1 cellular context compared by ENCODE assay signal in genomic region chr7:99505324-99505662, GRCh38.
TF ChIP-seq lines count a peak whose summit lies in the region.

No MANE protein-coding gene starts in this region.

TF ChIP-seq in K562, 482 proteins besides CTCF, POLR2A, EP300 and RAD21 (continued from another document and continues in another):
- TF ChIP-seq AFF4 (CRISPR knock-in tag; IDR thresholded peaks at IDR 0.05), result peak; percentile 79; the same call in 1 of the 2 replicates
- no peak for TF ChIP-seq MXD1 (CRISPR knock-in tag; IDR thresholded peaks at IDR 0.05; ENCODE audit: borderline replicate concordance, poor library complexity, severe bottlenecking)
- TF ChIP-seq POLR3A (IDR thresholded peaks at IDR 0.05; ENCODE audit: borderline replicate concordance, extremely low read depth, insufficient read depth, insufficient read length), result no peak
- TF ChIP-seq MCM3 (IDR thresholded peaks at IDR 0.05), result no peak
- no peak for TF ChIP-seq SMARCC2 (IDR thresholded peaks at IDR 0.05; ENCODE audit: low read depth)
- no peak for TF ChIP-seq PHF20 (IDR thresholded peaks at IDR 0.05; ENCODE audit: partially characterized antibody)
- no peak for TF ChIP-seq DACH1 (IDR thresholded peaks at IDR 0.05; ENCODE audit: partially characterized antibody)
- TF ChIP-seq CHD1 (IDR thresholded peaks at IDR 0.05; ENCODE audit: low read length), result no peak
- TF ChIP-seq SNAPC5 (CRISPR knock-in tag; IDR thresholded peaks at IDR 0.05), result no peak
- TF ChIP-seq CBX1 (IDR thresholded peaks at IDR 0.05; ENCODE audit: low read depth), result no peak
- no peak for TF ChIP-seq NR1H2 (CRISPR knock-in tag; IDR thresholded peaks at IDR 0.05)
- TF ChIP-seq AFF1 (IDR thresholded peaks at IDR 0.05; ENCODE audit: low read depth in 1 of 2, partially characterized antibody in 2 of 2), result peak in 1 of 2 experiments; percentile 47
- no peak for TF ChIP-seq NR2C2 (CRISPR knock-in tag; IDR thresholded peaks at IDR 0.05)
- TF ChIP-seq NR2C2 (tag; IDR thresholded peaks at IDR 0.05), result peak; percentile 97
- no peak for TF ChIP-seq KLF16 (IDR thresholded peaks at IDR 0.05)
- no peak for TF ChIP-seq ZNF146 (CRISPR knock-in tag; IDR thresholded peaks at IDR 0.05; ENCODE audit: unreplicated experiment)
- TF ChIP-seq ARID4B (CRISPR knock-in tag; IDR thresholded peaks at IDR 0.05), result no peak; the same call in 1 of the 2 replicates
- peak; percentile 1 for TF ChIP-seq POLR2B (IDR thresholded peaks at IDR 0.05; ENCODE audit: low read depth, partially characterized antibody)
- TF ChIP-seq ZNF407 (IDR thresholded peaks at IDR 0.05; ENCODE audit: low read depth), result no peak
- TF ChIP-seq ZNF253 (CRISPR knock-in tag; conservative IDR thresholded peaks at IDR 0.05), result no peak
- TF ChIP-seq ILK (tag; IDR thresholded peaks at IDR 0.05; ENCODE audit: borderline replicate concordance, low read depth), result no peak
- peak; percentile 9 for TF ChIP-seq TAF9B (IDR thresholded peaks at IDR 0.05; ENCODE audit: partially characterized antibody)
- TF ChIP-seq THAP12 (CRISPR knock-in tag; IDR thresholded peaks at IDR 0.05), result no peak
- TF ChIP-seq E2F1 (CRISPR knock-in tag; IDR thresholded peaks at IDR 0.05), result no peak
- TF ChIP-seq CBFA2T3 (IDR thresholded peaks at IDR 0.05), result no peak
- no peak for TF ChIP-seq SMARCA4 (IDR thresholded peaks at IDR 0.05)
- TF ChIP-seq TAF15 (IDR thresholded peaks at IDR 0.05; ENCODE audit: low read depth, low read length), result no peak
- no peak for TF ChIP-seq ZC3H8 (IDR thresholded peaks at IDR 0.05)
- no peak for TF ChIP-seq ZKSCAN3 (CRISPR knock-in tag; IDR thresholded peaks at IDR 0.05)
- no peak for TF ChIP-seq NFE2 (IDR thresholded peaks at IDR 0.05; ENCODE audit: low read depth)
- TF ChIP-seq TRIM28 (IDR thresholded peaks at IDR 0.05), result no peak
- TF ChIP-seq BRD4 (IDR thresholded peaks at IDR 0.05), result no peak
- TF ChIP-seq ZFP36 (IDR thresholded peaks at IDR 0.05; ENCODE audit: low read depth, low read length, partially characterized antibody), result no peak
- TF ChIP-seq MAFK (IDR thresholded peaks at IDR 0.05; ENCODE audit: low read length), result no peak
- no peak for TF ChIP-seq HCFC1 (IDR thresholded peaks at IDR 0.05; ENCODE audit: low read depth, low read length)
- TF ChIP-seq SNRNP70 (optimal IDR thresholded peaks at IDR 0.05; ENCODE audit: low read depth, low read length), result no peak
